9 cellular contexts compared by ENCODE assay signal in genomic region chr12:96233941-96234461, GRCh38. TPM values are rescaled to one million over a fixed set of nuclear protein-coding genes. Genes with fewer than 3 reads are reported as not detected.
DNase-seq lines count a peak whose midpoint lies in the region; ATAC-seq and TF ChIP-seq lines count a peak whose summit lies in the region.
"Had no signal": no experiment of that assay in that cellular context is flagged by ENCODE, and none has a peak within 500 bp of the region (broad histone marks: within the 10 kb centered on the region; RNA-seq: fewer than 3 reads in every experiment).

No MANE protein-coding gene starts in this region.

- H3K4me1 ChIP-seq in heart left ventricle = peaks cover 19 to 68% (median 63%) of the 10 kb centered on the region in 12 donors

- H3K27ac ChIP-seq in angular gyrus (ENCODE audit: low read depth, low read length) = peak overlapping the region; percentile 87
- H3K27ac ChIP-seq in heart left ventricle = peak overlapping the region; percentile 52 to 90 (median 76)

- WGBS in heart left ventricle, 4 donors = 24 to 29% (median 26%) methylated on average over 11 to 15 of the region's 15 CpGs

- TF ChIP-seq CTCF in heart left ventricle (IDR thresholded peaks at IDR 0.05) = no peak

- no peaks in the 10 kb centered on the region for H3K27me3 ChIP-seq in heart left ventricle

- peak; percentile 88 for DNase-seq in EH (ENCODE audit: low read depth)
- peak; percentile 90 to 96 (median 92) for DNase-seq in heart left ventricle
- peak; percentile 88 for DNase-seq in sciatic nerve (ENCODE audit: low spot score)
- no peak for DNase-seq in NOMO-1 treated with DMSO at 0.1 percent for 48 hours (lab: John Stamatoyannopoulos, UW; ENCODE audit: unreplicated experiment)
- DNase-seq in NCI-H526 (lab: John Stamatoyannopoulos, UW) = no peak
- no peak for DNase-seq in AML-193 (lab: John Stamatoyannopoulos, UW)
- DNase-seq: SHP77 treated with DMSO at 0.1 percent for 48 hours had no signal

- H3K9me3 ChIP-seq in heart left ventricle = no peaks in the 10 kb centered on the region

- no peak for TF ChIP-seq POLR2A in heart left ventricle (IDR thresholded peaks at IDR 0.05)

- ATAC-seq in heart left ventricle (peak; percentile 87 to 91 (median 90)), sciatic nerve (peak; percentile 88), GM21619 (IDR thresholded peaks at IDR 0.05; ENCODE audit: unreplicated experiment) (no peak)

- intact Hi-C loops in heart left ventricle (cut with DNase I) = loop anchor here in 2 of 10 donors (2.0 to 10.0 kb wide), 2 partner anchors 13 to 161 kb away; no protein-coding TSS in a partner anchor
- intact Hi-C loops in sciatic nerve (cut with DNase I) = no loop called here

- no peak overlapping the region for H3K4me3 ChIP-seq in heart left ventricle

- peaks cover 0 to 17% (median 0%) of the 10 kb centered on the region in 9 donors for H3K36me3 ChIP-seq in heart left ventricle

RNA-seq across cellular contexts. Expression of gene ELK3, which starts 39.8 kb away (rescaled TPM):
- 10 to 100 TPM; 14.3 to 42.3 (median 18.6) TPM for total RNA-seq in heart left ventricle
- 10 to 100 TPM in 1 of 2 donors, 1 to 10 TPM in 1; 5.7 to 20.7 TPM for polyA plus RNA-seq in heart left ventricle
- 30.2 TPM for total RNA-seq in sciatic nerve

Comparison
In these comparisons a context has a peak if more than half of its experiments do, and no peak if none do; other contexts are left out.
1. DNase-seq: peak in EH (single experiment), heart left ventricle (5 of 5) and sciatic nerve (single experiment); none in NOMO-1 treated with DMSO at 0.1 percent for 48 hours (single experiment), NCI-H526 (0 of 2) and AML-193 (0 of 2).